19 cellular contexts compared by ENCODE assay signal in the genomic region with DNA sequence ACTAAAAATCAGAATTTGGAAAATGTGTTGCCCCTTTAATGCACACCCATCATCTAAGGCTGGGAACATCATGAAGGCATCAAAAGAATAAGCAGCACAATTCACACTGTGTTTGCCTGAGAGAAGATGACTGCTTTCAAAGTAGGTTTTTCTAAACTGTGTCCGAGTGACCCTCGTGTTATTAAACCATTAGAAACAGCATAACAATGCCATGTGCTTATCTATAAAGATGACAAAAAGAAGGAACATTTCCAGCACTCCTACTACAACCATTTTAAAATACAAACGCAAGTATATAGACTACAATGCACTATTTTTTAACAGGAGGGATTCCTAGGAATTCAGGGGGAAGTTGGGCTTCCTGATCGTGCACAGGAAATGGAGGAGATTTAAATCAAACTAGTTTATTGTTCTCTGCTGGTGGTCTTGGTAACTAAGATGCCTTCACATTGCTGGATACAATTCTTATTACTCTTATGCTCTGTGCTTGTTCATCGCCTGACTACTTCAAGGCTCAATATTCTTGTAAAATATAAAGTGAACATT.
DNase-seq lines count a peak whose midpoint lies in the region; ATAC-seq, FAIRE-seq and TF ChIP-seq lines count a peak whose summit lies in the region.
"Had no signal": no experiment of that assay in that cellular context is flagged by ENCODE, and none has a peak within 500 bp of the region (broad histone marks: within the 10 kb centered on the region; RNA-seq: fewer than 3 reads in every experiment).

No MANE protein-coding gene starts in this region.

- POLR2A ChIA-PET in MCF 10A (lab: Yijun Ruan, JAX) (no interaction called here), HepG2 (lab: Yijun Ruan, JAX) (no interaction called here)

- H3K4me2 ChIP-seq in HepG2 (ENCODE audit: low read depth, low read length) = no peak overlapping the region

- H3K9ac ChIP-seq in HepG2 (ENCODE audit: insufficient read depth, low read depth, low read length) (no peak overlapping the region), subcutaneous abdominal adipose tissue (ENCODE audit: low read length in 5 of 5) (no peak overlapping the region)

- H3K79me2 ChIP-seq in HepG2 (ENCODE audit: insufficient read depth, low read length) = no peaks in the 10 kb centered on the region

- TF ChIP-seq EP300 in HepG2 (IDR thresholded peaks at IDR 0.05; ENCODE audit: low read depth in 2 of 2, low read length in 2 of 2) (no peak), HepG2 (CRISPR knock-in tag; IDR thresholded peaks at IDR 0.05; ENCODE audit: borderline replicate concordance) (no peak)

- TF ChIP-seq POLR2A in breast epithelium (IDR thresholded peaks at IDR 0.05) (no peak), HepG2 (IDR thresholded peaks at IDR 0.05; ENCODE audit: insufficient read depth in 1 of 2, low read depth in 2 of 2, low read length in 2 of 2) (no peak)

- in situ Hi-C loops in HepG2 (cut with HindIII; ENCODE audit: extremely low pct_ligation_motif_present, low pct_unique_long_range_greater_than_20kb) = no loop called here

- H3K36me3 ChIP-seq in breast epithelium = no peaks in the 10 kb centered on the region
- peaks cover 22 to 43% of the 10 kb centered on the region in 2 donors for H3K36me3 ChIP-seq in ascending aorta
- H3K36me3 ChIP-seq in HepG2 (replicated peaks in 1 of 2; ENCODE audit: control insufficient read depth in 1 of 2, insufficient read depth in 2 of 2, low read length in 2 of 2) = no peaks in the 10 kb centered on the region
- H3K36me3 ChIP-seq in subcutaneous abdominal adipose tissue (ENCODE audit: control insufficient read depth in 5 of 5, insufficient read depth in 5 of 5, low read length in 5 of 5) = peaks cover 38 to 72% (median 47%) of the 10 kb centered on the region in 5 donors

- TF ChIP-seq CTCF in breast epithelium (IDR thresholded peaks at IDR 0.05) = no peak
- no peak for TF ChIP-seq CTCF in MCF 10A (IDR thresholded peaks at IDR 0.05; ENCODE audit: unreplicated experiment)
- no peak for TF ChIP-seq CTCF in ascending aorta (IDR thresholded peaks at IDR 0.05)
- TF ChIP-seq CTCF in HepG2 (CRISPR knock-in tag; IDR thresholded peaks at IDR 0.05) = no peak

- no peaks in the 10 kb centered on the region for H3K27me3 Mint-ChIP-seq in MCF 10A (ENCODE audit: insufficient read depth, unreplicated experiment)
- H3K27me3 Mint-ChIP-seq in activated T-helper 17 cell treated with anti-CD3 and anti-CD28 coated beads, Interleukin-2, amount 50 U/mL, for 72 hours = no peaks in the 10 kb centered on the region
- H3K27me3 Mint-ChIP-seq: CD4-positive, CD25-positive, alpha-beta regulatory T cell had no signal

- DNase-seq in breast epithelium (ENCODE audit: low spot score in 2 of 2) (no peak), MCF 10A (ENCODE audit: unreplicated experiment) (no peak), ascending aorta (ENCODE audit: low spot score in 2 of 2) (no peak), HepG2 (ENCODE audit: low spot score) (no peak), C1 segment of cervical spinal cord (lab: John Stamatoyannopoulos, UW) (no peak), frontal cortex (ENCODE audit: low spot score in 2 of 2) (no peak)
- DNase-seq: 8988T; activated effector memory CD4-positive, alpha-beta T cell treated with anti-CD3 and anti-CD28 coated beads, Interleukin-2, amount 50 U/mL, for 16 hours; amniotic stem cell; CD4-positive, CD25-positive, alpha-beta regulatory T cell; DMS53; mucosa of descending colon; NCI-H1092; NCI-H774; T-helper 2 cell had no signal

- no TSS peak for BruUV-seq in MCF 10A (replicated peaks; lab: Mats Ljungman, UMichigan)
- BruUV-seq in HepG2 (replicated peaks; lab: Mats Ljungman, UMichigan) = no TSS peak

- H3K4me3 Mint-ChIP-seq in MCF 10A (ENCODE audit: unreplicated experiment) = no peak overlapping the region
- no peak overlapping the region for H3K4me3 Mint-ChIP-seq in activated T-helper 17 cell treated with anti-CD3 and anti-CD28 coated beads, Interleukin-2, amount 50 U/mL, for 72 hours
- H3K4me3 Mint-ChIP-seq: CD4-positive, CD25-positive, alpha-beta regulatory T cell had no signal

- FAIRE-seq in HepG2 (lab: Jason Lieb, UNC) (no peak), frontal cortex (lab: Jason Lieb, UNC) (no peak)

- peak overlapping the region; percentile 29 to 62 for H3K27ac ChIP-seq in breast epithelium
- H3K27ac ChIP-seq in ascending aorta = peak overlapping the region; percentile 39 to 60
- no peak overlapping the region for H3K27ac ChIP-seq in HepG2 (ENCODE audit: extremely low read length, insufficient read depth, low read length)
- peak overlapping the region; percentile 40 for H3K27ac ChIP-seq in subcutaneous abdominal adipose tissue (ENCODE audit: low read depth, low read length)

- WGBS in HepG2 (ENCODE audit: low lambda C conversion rate) = 0% methylated on average over 5 of the region's 5 CpGs

- H3K4me1 ChIP-seq in breast epithelium (peaks cover 0 to 5% of the 10 kb centered on the region in 2 donors), ascending aorta (peaks cover 0 to 6% of the 10 kb centered on the region in 2 donors), HepG2 (ENCODE audit: insufficient read depth, low read length) (no peaks in the 10 kb centered on the region), subcutaneous abdominal adipose tissue (ENCODE audit: control insufficient read depth in 5 of 5, insufficient read depth in 5 of 5, low read length in 5 of 5) (peaks cover 6 to 46% (median 18%) of the 10 kb centered on the region in 5 donors)

- H3K27ac Mint-ChIP-seq in MCF 10A (ENCODE audit: low read depth, unreplicated experiment) = no peak overlapping the region
- H3K27ac Mint-ChIP-seq in activated T-helper 17 cell treated with anti-CD3 and anti-CD28 coated beads, Interleukin-2, amount 50 U/mL, for 72 hours = no peak overlapping the region
- H3K27ac Mint-ChIP-seq: CD4-positive, CD25-positive, alpha-beta regulatory T cell had no signal

- H2AFZ ChIP-seq in HepG2 (ENCODE audit: low read length) = no peak overlapping the region

- no peak for TF ChIP-seq RAD21 in HepG2 (CRISPR knock-in tag; IDR thresholded peaks at IDR 0.05)

- H3K9me3 Mint-ChIP-seq in MCF 10A (ENCODE audit: unreplicated experiment) = no peaks in the 10 kb centered on the region
- no peaks in the 10 kb centered on the region for H3K9me3 Mint-ChIP-seq in activated T-helper 17 cell treated with anti-CD3 and anti-CD28 coated beads, Interleukin-2, amount 50 U/mL, for 72 hours

- intact Hi-C loops in breast epithelium (cut with DNase I; ENCODE audit: low total_unique reads) = no loop called here
- intact Hi-C loops in MCF 10A (cut with micrococcal nuclease) = no loop called here
- intact Hi-C loops in ascending aorta (cut with DNase I) = no loop called here
- intact Hi-C loops in HepG2 (cut with micrococcal nuclease; ENCODE audit: unreplicated experiment) = no loop called here

- CTCF ChIA-PET in MCF 10A (lab: Yijun Ruan, JAX) (no interaction called here), HepG2 (lab: Yijun Ruan, JAX; ENCODE audit: low intra/inter-chr PET ratio, low total read pairs) (no interaction called here)

- no peaks in the 10 kb centered on the region for H3K4me1 Mint-ChIP-seq in MCF 10A (ENCODE audit: insufficient read depth, unreplicated experiment)
- H3K4me1 Mint-ChIP-seq in activated T-helper 17 cell treated with anti-CD3 and anti-CD28 coated beads, Interleukin-2, amount 50 U/mL, for 72 hours = no peaks in the 10 kb centered on the region

- peaks cover 7% of the 10 kb centered on the region for H3K36me3 Mint-ChIP-seq in MCF 10A (ENCODE audit: insufficient read depth, unreplicated experiment)
- no peaks in the 10 kb centered on the region for H3K36me3 Mint-ChIP-seq in activated T-helper 17 cell treated with anti-CD3 and anti-CD28 coated beads, Interleukin-2, amount 50 U/mL, for 72 hours (ENCODE audit: low read depth)
- H3K36me3 Mint-ChIP-seq: CD4-positive, CD25-positive, alpha-beta regulatory T cell had no signal

- no peak for ATAC-seq in HepG2
- ATAC-seq in activated T-helper 17 cell treated with anti-CD3 and anti-CD28 coated beads, Interleukin-2, amount 50 U/mL, for 72 hours (replicated peaks) = no peak
- ATAC-seq: activated CD4-positive, CD25-positive, alpha-beta regulatory T cell treated with anti-CD3 and anti-CD28 coated beads, Interleukin-2, amount 50 U/mL, for 24 hours; Panc1 had no signal

- no peaks in the 10 kb centered on the region for H3K27me3 ChIP-seq in breast epithelium
- H3K27me3 ChIP-seq in ascending aorta = no peaks in the 10 kb centered on the region
- no peaks in the 10 kb centered on the region for H3K27me3 ChIP-seq in HepG2 (ENCODE audit: control insufficient read depth in 1 of 2, insufficient read depth in 2 of 2, low read length in 2 of 2)
- H3K27me3 ChIP-seq in subcutaneous abdominal adipose tissue (ENCODE audit: control insufficient read depth in 5 of 5, insufficient read depth in 4 of 5, low read length in 5 of 5) = no peaks in the 10 kb centered on the region

- no peaks in the 10 kb centered on the region for H4K20me1 ChIP-seq in HepG2 (ENCODE audit: insufficient read depth, low read length)

- H3K4me3 ChIP-seq in breast epithelium = no peak overlapping the region
- no peak overlapping the region for H3K4me3 ChIP-seq in ascending aorta
- no peak overlapping the region for H3K4me3 ChIP-seq in HepG2 (replicated peaks in 1 of 3; ENCODE audit: insufficient read depth in 1 of 3, low read depth in 2 of 3, low read length in 3 of 3)
- no peak overlapping the region for H3K4me3 ChIP-seq in subcutaneous abdominal adipose tissue (ENCODE audit: low read depth in 1 of 5, low read length in 5 of 5)
- H3K4me3 ChIP-seq: mucosa of descending colon had no signal

- H3K9me3 ChIP-seq in breast epithelium (no peaks in the 10 kb centered on the region), ascending aorta (no peaks in the 10 kb centered on the region), HepG2 (ENCODE audit: low read length) (no peaks in the 10 kb centered on the region), subcutaneous abdominal adipose tissue (ENCODE audit: control insufficient read depth in 5 of 5, low read length in 5 of 5) (no peaks in the 10 kb centered on the region)
- H3K9me3 ChIP-seq: mucosa of descending colon had no signal

TF ChIP-seq in HepG2, 621 proteins besides CTCF, POLR2A, EP300 and RAD21:
- TF ChIP-seq, protein P1, sequence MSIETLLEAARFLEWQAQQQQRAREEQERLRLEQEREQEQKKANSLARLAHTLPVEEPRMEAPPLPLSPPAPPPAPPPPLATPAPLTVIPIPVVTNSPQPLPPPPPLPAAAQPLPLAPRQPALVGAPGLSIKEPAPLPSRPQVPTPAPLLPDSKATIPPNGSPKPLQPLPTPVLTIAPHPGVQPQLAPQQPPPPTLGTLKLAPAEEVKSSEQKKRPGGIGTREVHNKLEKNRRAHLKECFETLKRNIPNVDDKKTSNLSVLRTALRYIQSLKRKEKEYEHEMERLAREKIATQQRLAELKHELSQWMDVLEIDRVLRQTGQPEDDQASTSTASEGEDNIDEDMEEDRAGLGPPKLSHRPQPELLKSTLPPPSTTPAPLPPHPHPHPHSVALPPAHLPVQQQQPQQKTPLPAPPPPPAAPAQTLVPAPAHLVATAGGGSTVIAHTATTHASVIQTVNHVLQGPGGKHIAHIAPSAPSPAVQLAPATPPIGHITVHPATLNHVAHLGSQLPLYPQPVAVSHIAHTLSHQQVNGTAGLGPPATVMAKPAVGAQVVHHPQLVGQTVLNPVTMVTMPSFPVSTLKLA (IDR thresholded peaks at IDR 0.05) = 0 out of 2 replicates have a peak, but pooled peaks have one; percentile 15
- TF ChIP-seq NFRKB (IDR thresholded peaks at IDR 0.05) (no peak), ATF7 (IDR thresholded peaks at IDR 0.05) (no peak), ATF7 (CRISPR knock-in tag; IDR thresholded peaks at IDR 0.05) (no peak)
TF ChIP-seq in HepG2: peak in this region for 1.
